30 cellular contexts compared by ENCODE assay signal in genomic region chr7:131568510-131568909, GRCh38.
"Had no signal": no experiment of that assay in that cellular context is flagged by ENCODE, and none has a peak within 500 bp of the region (broad histone marks: within the 10 kb centered on the region; RNA-seq: fewer than 3 reads in every experiment).

No MANE protein-coding gene starts in this region.

- H3K27me3 Mint-ChIP-seq: activated CD4-positive, alpha-beta T cell treated with anti-CD3 and anti-CD28 coated beads for 36 hours; activated CD4-positive, alpha-beta T cell treated with anti-CD3 and anti-CD28 coated beads, Interleukin-2, amount 10 ng/mL, durations not matched to agents 7 days and 5 days; activated T-cell treated with anti-CD3 and anti-CD28 coated beads, Interleukin-2, amount 50 U/mL, for 24 hours had no signal

- FAIRE-seq: K562, RCC 7860, TTC549 had no signal

- H3K36me3 ChIP-seq: ascending aorta, SJSA1 had no signal

- ATAC-seq: activated CD4-positive, alpha-beta T cell treated with anti-CD3 and anti-CD28 coated beads for 36 hours; activated CD4-positive, CD25-positive, alpha-beta regulatory T cell treated with anti-CD3 and anti-CD28 coated beads, Interleukin-2, amount 50 U/mL, for 24 hours; activated CD8-positive, alpha-beta T cell treated with anti-CD3 and anti-CD28 coated beads, Interleukin-2, amount 10 ng/mL, durations not matched to agents 7 days and 5 days; K562 had no signal

- H3K9ac ChIP-seq: SK-N-SH had no signal

- H3K36me3 Mint-ChIP-seq: activated naive CD4-positive, alpha-beta T cell treated with anti-CD3 and anti-CD28 coated beads, Interleukin-2, amount 50 U/mL, for 24 hours; activated naive CD8-positive, alpha-beta T cell treated with anti-CD3 and anti-CD28 coated beads, Interleukin-2, amount 10 ng/mL, durations not matched to agents 7 days and 5 days had no signal

- DNase-seq: activated CD4-positive, alpha-beta T cell treated with anti-CD3 and anti-CD28 coated beads for 36 hours; activated CD4-positive, alpha-beta T cell treated with anti-CD3 and anti-CD28 coated beads, Interleukin-2, amount 10 ng/mL, durations not matched to agents 7 days and 5 days; activated CD4-positive, alpha-beta T cell treated with anti-CD3 and anti-CD28 coated beads, Interleukin-2, amount 50 U/mL, for 48 hours; activated CD8-positive, alpha-beta T cell treated with anti-CD3 and anti-CD28 coated beads, Interleukin-2, amount 10 ng/mL, durations not matched to agents 7 days and 5 days; activated gamma-delta T cell; activated naive CD4-positive, alpha-beta T cell treated with Interleukin-2 at 50 U/mL for 16 hours; activated naive CD8-positive, alpha-beta T cell treated with anti-CD3 and anti-CD28 coated beads, Interleukin-2, amount 10 ng/mL, durations not matched to agents 7 days and 5 days; activated T-cell treated with anti-CD3 and anti-CD28 coated beads, Interleukin-2, amount 50 U/mL, for 24 hours; amygdala; NCI-H1105; NCI-H1417 treated with DMSO at 0.1 percent for 48 hours; NCI-H1930; NCI-H2081 treated with DMSO at 0.1 percent for 48 hours; NCI-H226; NCI-H524 treated with DMSO at 0.1 percent for 48 hours; NK-92 treated with Interleukin-12 subunit alpha and Interleukin-12 subunit beta, amount 100 ng/mL, for 24 hours; PC-9; SHP77; SK-N-SH had no signal

- H3K27ac Mint-ChIP-seq: activated CD4-positive, alpha-beta T cell treated with anti-CD3 and anti-CD28 coated beads for 36 hours; activated CD4-positive, alpha-beta T cell treated with anti-CD3 and anti-CD28 coated beads, Interleukin-2, amount 10 ng/mL, durations not matched to agents 7 days and 5 days; activated CD8-positive, alpha-beta T cell treated with anti-CD3 and anti-CD28 coated beads, Interleukin-2, amount 10 ng/mL, durations not matched to agents 7 days and 5 days; activated naive CD4-positive, alpha-beta T cell treated with anti-CD3 and anti-CD28 coated beads, Interleukin-2, amount 50 U/mL, for 24 hours; activated naive CD8-positive, alpha-beta T cell treated with anti-CD3 and anti-CD28 coated beads, Interleukin-2, amount 10 ng/mL, durations not matched to agents 7 days and 5 days; activated T-cell treated with anti-CD3 and anti-CD28 coated beads, Interleukin-2, amount 50 U/mL, for 24 hours; activated T-helper 2 cell treated with anti-CD3 and anti-CD28 coated beads, Interferon-gamma antibody, Interleukin-2, Interleukin-4, amounts not matched to agents 10 μg/mL and 5 μg/mL and 100 μg/mL, durations not matched to agents 14 hours and 24 hours and 36 hours; T-helper 1 cell treated with Interleukin-12 subunit alpha and Interleukin-12 subunit beta and Interleukin-4 antibody, amounts not matched to agents 30 μg/mL and 1 μg/mL, for 36 hours; T-helper 2 cell treated with Interferon-gamma antibody and Interleukin-4, amounts not matched to agents 5 μg/mL and 100 μg/mL, for 36 hours had no signal

- H2AFZ ChIP-seq: PC-9 had no signal

- H3K9me3 ChIP-seq: ascending aorta, SJSA1, SK-N-SH had no signal

- H3K4me2 ChIP-seq: PC-9, SK-N-SH had no signal

- H3K4me1 ChIP-seq: ascending aorta, SJSA1 had no signal

- H3K4me3 Mint-ChIP-seq: activated CD4-positive, alpha-beta T cell treated with anti-CD3 and anti-CD28 coated beads for 36 hours; activated CD4-positive, alpha-beta T cell treated with anti-CD3 and anti-CD28 coated beads, Interleukin-2, amount 10 ng/mL, durations not matched to agents 7 days and 5 days; activated CD8-positive, alpha-beta T cell treated with anti-CD3 and anti-CD28 coated beads, Interleukin-2, amount 10 ng/mL, durations not matched to agents 7 days and 5 days; activated naive CD4-positive, alpha-beta T cell treated with anti-CD3 and anti-CD28 coated beads, Interleukin-2, amount 50 U/mL, for 24 hours; activated naive CD8-positive, alpha-beta T cell treated with anti-CD3 and anti-CD28 coated beads, Interleukin-2, amount 10 ng/mL, durations not matched to agents 7 days and 5 days; activated T-cell treated with anti-CD3 and anti-CD28 coated beads, Interleukin-2, amount 50 U/mL, for 24 hours; T-helper 1 cell treated with Interleukin-12 subunit alpha and Interleukin-12 subunit beta and Interleukin-4 antibody, amounts not matched to agents 30 μg/mL and 1 μg/mL, for 36 hours; T-helper 2 cell treated with Interferon-gamma antibody and Interleukin-4, amounts not matched to agents 5 μg/mL and 100 μg/mL, for 36 hours had no signal

- H3K27me3 ChIP-seq: ascending aorta, SJSA1 had no signal

- H3K4me1 Mint-ChIP-seq: activated CD4-positive, alpha-beta T cell treated with anti-CD3 and anti-CD28 coated beads for 36 hours; activated CD4-positive, alpha-beta T cell treated with anti-CD3 and anti-CD28 coated beads, Interleukin-2, amount 10 ng/mL, durations not matched to agents 7 days and 5 days; activated naive CD4-positive, alpha-beta T cell treated with anti-CD3 and anti-CD28 coated beads, Interleukin-2, amount 50 U/mL, for 24 hours; activated naive CD8-positive, alpha-beta T cell treated with anti-CD3 and anti-CD28 coated beads, Interleukin-2, amount 10 ng/mL, durations not matched to agents 7 days and 5 days had no signal

- H3K27ac ChIP-seq: ascending aorta, PC-9, RWPE1, SJSA1 had no signal

- H3K4me3 ChIP-seq: ascending aorta, K562, PC-9, SJSA1 had no signal

- H3K9me3 Mint-ChIP-seq: activated CD4-positive, alpha-beta T cell treated with anti-CD3 and anti-CD28 coated beads, Interleukin-2, amount 10 ng/mL, durations not matched to agents 7 days and 5 days; activated naive CD4-positive, alpha-beta T cell treated with anti-CD3 and anti-CD28 coated beads, Interleukin-2, amount 50 U/mL, for 24 hours; activated naive CD8-positive, alpha-beta T cell treated with anti-CD3 and anti-CD28 coated beads, Interleukin-2, amount 10 ng/mL, durations not matched to agents 7 days and 5 days; activated T-cell treated with anti-CD3 and anti-CD28 coated beads, Interleukin-2, amount 50 U/mL, for 24 hours; activated T-helper 2 cell treated with anti-CD3 and anti-CD28 coated beads, Interferon-gamma antibody, Interleukin-2, Interleukin-4, amounts not matched to agents 10 μg/mL and 5 μg/mL and 100 μg/mL, durations not matched to agents 14 hours and 24 hours and 36 hours; T-helper 1 cell treated with Interleukin-12 subunit alpha and Interleukin-12 subunit beta and Interleukin-4 antibody, amounts not matched to agents 30 μg/mL and 1 μg/mL, for 36 hours; T-helper 2 cell treated with Interferon-gamma antibody and Interleukin-4, amounts not matched to agents 5 μg/mL and 100 μg/mL, for 36 hours had no signal
